ENCODE assay signal across 14 cellular contexts in genomic region chr18:8952174-8952573, GRCh38.
"Had no signal": no experiment of that assay in that cellular context is flagged by ENCODE, and none has a peak within 500 bp of the region (broad histone marks: within the 10 kb centered on the region; RNA-seq: fewer than 3 reads in every experiment).

No MANE protein-coding gene starts in this region.

- H3K27ac Mint-ChIP-seq: activated CD8-positive, alpha-beta memory T cell treated with anti-CD3 and anti-CD28 coated beads, Interleukin-2, amount 10 ng/mL, durations not matched to agents 7 days and 5 days; activated naive CD8-positive, alpha-beta T cell; activated T-cell treated with anti-CD3 and anti-CD28 coated beads, Interleukin-2, amount 50 U/mL, for 24 hours; T-helper 2 cell treated with Interferon-gamma antibody and Interleukin-4, amounts not matched to agents 5 μg/mL and 100 μg/mL, for 36 hours had no signal

- H3K4me3 Mint-ChIP-seq: activated CD8-positive, alpha-beta memory T cell treated with anti-CD3 and anti-CD28 coated beads, Interleukin-2, amount 10 ng/mL, durations not matched to agents 7 days and 5 days; activated naive CD8-positive, alpha-beta T cell; activated T-cell treated with anti-CD3 and anti-CD28 coated beads, Interleukin-2, amount 50 U/mL, for 24 hours; T-helper 2 cell treated with Interferon-gamma antibody and Interleukin-4, amounts not matched to agents 5 μg/mL and 100 μg/mL, for 36 hours had no signal

- H3K27me3 ChIP-seq: ascending aorta, right atrium auricular region, suprapubic skin had no signal

- H3K36me3 Mint-ChIP-seq: activated CD8-positive, alpha-beta memory T cell treated with anti-CD3 and anti-CD28 coated beads, Interleukin-2, amount 10 ng/mL, durations not matched to agents 7 days and 5 days; activated naive CD8-positive, alpha-beta T cell had no signal

- H3K4me1 ChIP-seq: ascending aorta, left ventricle myocardium inferior had no signal

- ATAC-seq: activated CD8-positive, alpha-beta memory T cell treated with anti-CD3 and anti-CD28 coated beads, Interleukin-2, amount 10 ng/mL, durations not matched to agents 7 days and 5 days; esophagus mucosa had no signal

- H3K9me3 Mint-ChIP-seq: activated T-cell treated with anti-CD3 and anti-CD28 coated beads, Interleukin-2, amount 50 U/mL, for 24 hours; T-helper 2 cell treated with Interferon-gamma antibody and Interleukin-4, amounts not matched to agents 5 μg/mL and 100 μg/mL, for 36 hours had no signal

- H3K4me3 ChIP-seq: ascending aorta, left ventricle myocardium inferior, right atrium auricular region, suprapubic skin had no signal

- H3K36me3 ChIP-seq: ascending aorta, left ventricle myocardium inferior, right atrium auricular region, suprapubic skin had no signal

- H3K27me3 Mint-ChIP-seq: activated naive CD8-positive, alpha-beta T cell had no signal

- H3K9me3 ChIP-seq: ascending aorta, suprapubic skin had no signal

- DNase-seq: activated CD4-positive, alpha-beta T cell treated with anti-CD3 and anti-CD28 coated beads for 1 hour; activated CD4-positive, alpha-beta T cell treated with anti-CD3 and anti-CD28 coated beads, Interleukin-2, amount 50 U/mL, for 48 hours; activated CD8-positive, alpha-beta memory T cell treated with anti-CD3 and anti-CD28 coated beads, Interleukin-2, amount 10 ng/mL, durations not matched to agents 7 days and 5 days; activated effector memory CD4-positive, alpha-beta T cell treated with Interleukin-2 at 50 U/mL for 16 hours; activated T-cell treated with anti-CD3 and anti-CD28 coated beads, Interleukin-2, amount 50 U/mL, for 24 hours; foreskin melanocyte; left ventricle myocardium inferior; stimulated activated naive CD4-positive, alpha-beta T cell treated with Interleukin-2 at 50 U/mL for 16 hours had no signal

- H3K27ac ChIP-seq: ascending aorta, left ventricle myocardium inferior, right atrium auricular region, suprapubic skin had no signal
